Comparison of ENCODE assay signal across 1 cellular context in genomic region chr20:45358282-45359068, GRCh38.
A peak's percentile ranks its signal among the peaks of the same experiment; 100 is the strongest.
TF ChIP-seq lines count a peak whose summit lies in the region.

No MANE protein-coding gene starts in this region.

TF ChIP-seq in HepG2, 621 proteins besides CTCF, POLR2A, EP300 and RAD21 (continued from another document):
- TF ChIP-seq RFXAP (CRISPR knock-in tag; IDR thresholded peaks at IDR 0.05; ENCODE audit: borderline replicate concordance) (peak; percentile 66; the same call in 1 of the 2 replicates), TRIM24 (CRISPR knock-in tag; IDR thresholded peaks at IDR 0.05) (0 out of 2 replicates have a peak, but pooled peaks have one; percentile 43), HBP1 (CRISPR knock-in tag; IDR thresholded peaks at IDR 0.05; ENCODE audit: low read depth) (peak; percentile 32; the same call in 1 of the 2 replicates), NR2C2 (CRISPR knock-in tag; IDR thresholded peaks at IDR 0.05; ENCODE audit: borderline replicate concordance) (peak; percentile 37; the same call in 1 of the 2 replicates), DPF2 (CRISPR knock-in tag; IDR thresholded peaks at IDR 0.05; ENCODE audit: borderline replicate concordance, low read depth) (peak; percentile 68; the same call in 1 of the 2 replicates), ZNF710 (CRISPR knock-in tag; IDR thresholded peaks at IDR 0.05; ENCODE audit: borderline replicate concordance) (0 out of 2 replicates have a peak, but pooled peaks have one; percentile 70), MXD3 (CRISPR knock-in tag; IDR thresholded peaks at IDR 0.05) (no peak), MXI1 (IDR thresholded peaks at IDR 0.05; ENCODE audit: borderline replicate concordance, low read depth, low read length) (peak; percentile 65; the same call in 1 of the 3 replicates), NCOA1 (CRISPR knock-in tag; IDR thresholded peaks at IDR 0.05) (peak; percentile 36; the same call in 1 of the 2 replicates), ZMYM3 (CRISPR knock-in tag; IDR thresholded peaks at IDR 0.05) (peak; percentile 98), SP1 (IDR thresholded peaks at IDR 0.05) (no peak), SP1 (CRISPR knock-in tag; IDR thresholded peaks at IDR 0.05) (no peak), FOXP1 (IDR thresholded peaks at IDR 0.05) (no peak), FOXP1 (CRISPR knock-in tag; IDR thresholded peaks at IDR 0.05) (peak; percentile 34; the same call in 1 of the 2 replicates), POGZ (CRISPR knock-in tag; IDR thresholded peaks at IDR 0.05) (peak; percentile 48; the same call in 1 of the 2 replicates), ZNF768 (CRISPR knock-in tag; IDR thresholded peaks at IDR 0.05) (peak; percentile 94), NFKBIZ (CRISPR knock-in tag; IDR thresholded peaks at IDR 0.05) (no peak; the same call in 1 of the 2 replicates), ARNTL (CRISPR knock-in tag; IDR thresholded peaks at IDR 0.05) (peak; percentile 99), ZMYM4 (CRISPR knock-in tag; IDR thresholded peaks at IDR 0.05) (0 out of 2 replicates have a peak, but pooled peaks have one; percentile 15), TFE3 (CRISPR knock-in tag; IDR thresholded peaks at IDR 0.05) (peak; percentile 61), SMAD1 (CRISPR knock-in tag; IDR thresholded peaks at IDR 0.05; ENCODE audit: borderline replicate concordance, low read depth) (no peak), ZNF414 (CRISPR knock-in tag; IDR thresholded peaks at IDR 0.05) (peak; percentile 43), HDAC1 (CRISPR knock-in tag; IDR thresholded peaks at IDR 0.05) (peak; percentile 26), ARID5B (CRISPR knock-in tag; IDR thresholded peaks at IDR 0.05) (peak; percentile 65; the same call in 1 of the 2 replicates)
TF ChIP-seq in HepG2: peak in this region for 123.
